ENCODE assay signal across 1 cellular context in genomic region chr1:63601463-63601862, GRCh38.
TF ChIP-seq lines count a peak whose summit lies in the region.

No MANE protein-coding gene starts in this region.

TF ChIP-seq in GM23338, 12 proteins besides CTCF, POLR2A, EP300 and RAD21 (continued from another document):
- no peak for TF ChIP-seq REST (IDR thresholded peaks at IDR 0.05; ENCODE audit: unreplicated experiment)
- TF ChIP-seq ZNF462 (CRISPR knock-in tag; IDR thresholded peaks at IDR 0.05), result no peak
